In genomic region chr4:52856802-52857201, GRCh38 we compare ENCODE assay signal across 21 cellular contexts. TPM values are rescaled to one million over a fixed set of nuclear protein-coding genes. Genes with fewer than 3 reads are reported as not detected.
DNase-seq lines count a peak whose midpoint lies in the region; ATAC-seq and TF ChIP-seq lines count a peak whose summit lies in the region.
"Had no signal": no experiment of that assay in that cellular context is flagged by ENCODE, and none has a peak within 500 bp of the region (broad histone marks: within the 10 kb centered on the region; RNA-seq: fewer than 3 reads in every experiment).

No MANE protein-coding gene starts in this region.

- H2AFZ ChIP-seq in neural progenitor cell (replicated peaks), result no peak overlapping the region
- H2AFZ ChIP-seq: GM23338 had no signal

- peaks cover 23% of the 10 kb centered on the region for H3K27me3 ChIP-seq in neural progenitor cell
- peaks cover 0 to 21% (median 0%) of the 10 kb centered on the region in 4 donors for H3K27me3 ChIP-seq in esophagus squamous epithelium
- H3K27me3 ChIP-seq: Peyer's patch had no signal

- H3K4me1 Mint-ChIP-seq in activated CD8-positive, alpha-beta memory T cell treated with anti-CD3 and anti-CD28 coated beads, Interleukin-2, amount 10 ng/mL, durations not matched to agents 7 days and 5 days, result peaks cover 14% of the 10 kb centered on the region
- peaks cover 9% of the 10 kb centered on the region for H3K4me1 Mint-ChIP-seq in activated CD4-positive, alpha-beta memory T cell treated with anti-CD3 and anti-CD28 coated beads for 36 hours (ENCODE audit: low read depth)
- H3K4me1 Mint-ChIP-seq in neural progenitor cell, result peaks cover 44% of the 10 kb centered on the region

- no peaks in the 10 kb centered on the region for H3K79me2 ChIP-seq in neural progenitor cell (ENCODE audit: low read depth)

- no peak overlapping the region for H3K9ac ChIP-seq in neural progenitor cell

- TF ChIP-seq CTCF in neural progenitor cell (IDR thresholded peaks at IDR 0.05) (no peak), esophagus squamous epithelium (IDR thresholded peaks at IDR 0.05) (no peak)

- no peak overlapping the region for H3K4me3 ChIP-seq in neural progenitor cell
- no peak overlapping the region for H3K4me3 ChIP-seq in esophagus squamous epithelium
- H3K4me3 ChIP-seq: GM23338, Peyer's patch had no signal

- CTCF ChIA-PET in activated CD8-positive, alpha-beta memory T cell treated with anti-CD3 and anti-CD28 coated beads, Interleukin-2, amount 10 ng/mL, durations not matched to agents 7 days and 5 days (lab: Charles Lee), result no interaction called here
- CTCF ChIA-PET in activated CD4-positive, alpha-beta memory T cell treated with anti-CD3 and anti-CD28 coated beads for 36 hours (lab: Charles Lee), result no interaction called here

- no peak overlapping the region for H3K27ac Mint-ChIP-seq in activated CD8-positive, alpha-beta memory T cell treated with anti-CD3 and anti-CD28 coated beads, Interleukin-2, amount 10 ng/mL, durations not matched to agents 7 days and 5 days
- H3K27ac Mint-ChIP-seq in activated CD4-positive, alpha-beta memory T cell treated with anti-CD3 and anti-CD28 coated beads for 36 hours, result no peak overlapping the region
- H3K27ac Mint-ChIP-seq in neural progenitor cell, result peak overlapping the region; percentile 13
- H3K27ac Mint-ChIP-seq: GM23338 had no signal

- no peak overlapping the region for H3K4me3 Mint-ChIP-seq in activated CD8-positive, alpha-beta memory T cell treated with anti-CD3 and anti-CD28 coated beads, Interleukin-2, amount 10 ng/mL, durations not matched to agents 7 days and 5 days
- no peak overlapping the region for H3K4me3 Mint-ChIP-seq in activated CD4-positive, alpha-beta memory T cell treated with anti-CD3 and anti-CD28 coated beads for 36 hours
- H3K4me3 Mint-ChIP-seq in neural progenitor cell, result no peak overlapping the region
- H3K4me3 Mint-ChIP-seq: GM23338 had no signal

- H3K36me3 Mint-ChIP-seq in activated CD8-positive, alpha-beta memory T cell treated with anti-CD3 and anti-CD28 coated beads, Interleukin-2, amount 10 ng/mL, durations not matched to agents 7 days and 5 days, result peaks cover 2% of the 10 kb centered on the region
- H3K36me3 Mint-ChIP-seq in activated CD4-positive, alpha-beta memory T cell treated with anti-CD3 and anti-CD28 coated beads for 36 hours, result no peaks in the 10 kb centered on the region
- H3K36me3 Mint-ChIP-seq in neural progenitor cell, result no peaks in the 10 kb centered on the region

- H3K9me3 ChIP-seq in neural progenitor cell (ENCODE audit: low read depth), result no peaks in the 10 kb centered on the region
- H3K9me3 ChIP-seq in esophagus squamous epithelium, result peaks cover 0 to 13% (median 8%) of the 10 kb centered on the region in 3 donors
- H3K9me3 ChIP-seq: Peyer's patch had no signal

- H3K36me3 ChIP-seq in neural progenitor cell (no peaks in the 10 kb centered on the region), esophagus squamous epithelium (no peaks in the 10 kb centered on the region)
- H3K36me3 ChIP-seq: Peyer's patch had no signal

- H4K20me1 ChIP-seq in neural progenitor cell (ENCODE audit: low read depth), result no peaks in the 10 kb centered on the region

- H3K27me3 Mint-ChIP-seq in activated CD8-positive, alpha-beta memory T cell treated with anti-CD3 and anti-CD28 coated beads, Interleukin-2, amount 10 ng/mL, durations not matched to agents 7 days and 5 days, result peaks cover 31% of the 10 kb centered on the region
- H3K27me3 Mint-ChIP-seq in activated CD4-positive, alpha-beta memory T cell treated with anti-CD3 and anti-CD28 coated beads for 36 hours, result peaks cover 36% of the 10 kb centered on the region
- H3K27me3 Mint-ChIP-seq in neural progenitor cell (ENCODE audit: insufficient read depth, low read depth), result peaks cover 12% of the 10 kb centered on the region

- no peaks in the 10 kb centered on the region for H3F3A ChIP-seq in neural progenitor cell (ENCODE audit: low read depth)

- ATAC-seq in activated CD8-positive, alpha-beta memory T cell treated with anti-CD3 and anti-CD28 coated beads, Interleukin-2, amount 10 ng/mL, durations not matched to agents 7 days and 5 days, result peak; percentile 45
- ATAC-seq: GM23338 had no signal

- peak; percentile 47 for DNase-seq in activated CD8-positive, alpha-beta memory T cell treated with anti-CD3 and anti-CD28 coated beads, Interleukin-2, amount 10 ng/mL, durations not matched to agents 7 days and 5 days
- DNase-seq in activated CD8-positive, alpha-beta memory T cell treated with anti-CD3 and anti-CD28 coated beads, Interleukin-2, amount 50 U/mL, for 4 hours, result no peak
- peak; percentile 91 to 93 for DNase-seq in Kasumi-1 (lab: John Stamatoyannopoulos, UW)
- peak; percentile 35 for DNase-seq in activated CD4-positive, alpha-beta memory T cell treated with anti-CD3 and anti-CD28 coated beads for 36 hours
- no peak for DNase-seq in neural progenitor cell (ENCODE audit: low spot score)
- DNase-seq in erythroblast (lab: John Stamatoyannopoulos, UW), result no peak
- DNase-seq in Ammon's horn (ENCODE audit: low spot score), result no peak
- DNase-seq in esophagus squamous epithelium (lab: John Stamatoyannopoulos, UW), result no peak
- DNase-seq: COR-L47, DMS153, KG1, NCI-H1417, NCI-H1930, NCI-H2171, NCI-H446 treated with DMSO at 0.1 percent for 48 hours, NCI-H774, Peyer's patch, Right ventricle myocardium superior had no signal

- no peak for TF ChIP-seq POLR2A in erythroblast (IDR thresholded peaks at IDR 0.05; ENCODE audit: low read length)
- no peak for TF ChIP-seq POLR2A in esophagus squamous epithelium (IDR thresholded peaks at IDR 0.05)

- H3K27ac ChIP-seq in neural progenitor cell (no peak overlapping the region), esophagus squamous epithelium (no peak overlapping the region)
- H3K27ac ChIP-seq: C4-2B, HL-60, Peyer's patch had no signal

- intact Hi-C loops in activated CD4-positive, alpha-beta memory T cell treated with anti-CD3 and anti-CD28 coated beads for 36 hours (cut with micrococcal nuclease), result no loop called here
- intact Hi-C loops in esophagus squamous epithelium (cut with DNase I), result no loop called here

- no peak overlapping the region for H3K4me2 ChIP-seq in neural progenitor cell
- H3K4me2 ChIP-seq: GM23338 had no signal

- 80 to 100% methylated on average over 1 of the region's 1 CpG for WGBS in esophagus squamous epithelium, 2 donors

- POLR2A ChIA-PET in activated CD4-positive, alpha-beta memory T cell treated with anti-CD3 and anti-CD28 coated beads for 36 hours (lab: Charles Lee), result no interaction called here

- H3K9me3 Mint-ChIP-seq in activated CD8-positive, alpha-beta memory T cell treated with anti-CD3 and anti-CD28 coated beads, Interleukin-2, amount 10 ng/mL, durations not matched to agents 7 days and 5 days (ENCODE audit: low read depth), result no peaks in the 10 kb centered on the region
- peaks cover 10% of the 10 kb centered on the region for H3K9me3 Mint-ChIP-seq in activated CD4-positive, alpha-beta memory T cell treated with anti-CD3 and anti-CD28 coated beads for 36 hours
- H3K9me3 Mint-ChIP-seq in neural progenitor cell, result peaks cover 21% of the 10 kb centered on the region

- peaks cover 11% of the 10 kb centered on the region for H3K4me1 ChIP-seq in neural progenitor cell
- peaks cover 7 to 25% (median 7%) of the 10 kb centered on the region in 3 donors for H3K4me1 ChIP-seq in esophagus squamous epithelium

RNA-seq across cellular contexts. Expression of gene RASL11B, which starts 5.3 kb away (rescaled TPM):
- under 1 TPM; 0.14 to 0.15 TPM for total RNA-seq in activated CD8-positive, alpha-beta memory T cell treated with anti-CD3 and anti-CD28 coated beads, Interleukin-2, amount 10 ng/mL, durations not matched to agents 7 days and 5 days
- total RNA-seq in activated CD4-positive, alpha-beta memory T cell treated with anti-CD3 and anti-CD28 coated beads for 36 hours, result under 1 TPM; 0.29 to 0.40 TPM
- total RNA-seq in neural progenitor cell (ENCODE audit: low replicate concordance) (6.8 and 10.1 TPM in 2 replicates), esophagus squamous epithelium (under 1 TPM; 0.15 to 0.97 (median 0.83) TPM)

Comparison
In these comparisons a context has a peak if more than half of its experiments do, and no peak if none do; other contexts are left out.
1. DNase-seq: peak in activated CD8-positive, alpha-beta memory T cell treated with anti-CD3 and anti-CD28 coated beads, Interleukin-2, amount 10 ng/mL, durations not matched to agents 7 days and 5 days (single experiment), Kasumi-1 (2 of 2) and activated CD4-positive, alpha-beta memory T cell treated with anti-CD3 and anti-CD28 coated beads for 36 hours (single experiment); none in activated CD8-positive, alpha-beta memory T cell treated with anti-CD3 and anti-CD28 coated beads, Interleukin-2, amount 50 U/mL, for 4 hours (single experiment), neural progenitor cell (single experiment), erythroblast (0 of 2), Ammon's horn (single experiment) and esophagus squamous epithelium (single experiment).